In genomic region chr7:48251766-48252165, GRCh38 we compare ENCODE assay signal across 11 cellular contexts.
DNase-seq lines count a peak whose midpoint lies in the region; ATAC-seq and TF ChIP-seq lines count a peak whose summit lies in the region.
"Had no signal": no experiment of that assay in that cellular context is flagged by ENCODE, and none has a peak within 500 bp of the region (broad histone marks: within the 10 kb centered on the region; RNA-seq: fewer than 3 reads in every experiment).

No MANE protein-coding gene starts in this region.

- no peak overlapping the region for H2AFZ ChIP-seq in PC-9

- H3K79me2 ChIP-seq in PC-9 (ENCODE audit: low read depth) = no peaks in the 10 kb centered on the region

- no peaks in the 10 kb centered on the region for H4K20me1 ChIP-seq in PC-9 (ENCODE audit: insufficient read depth)

- no peaks in the 10 kb centered on the region; the same call in 1 of the 2 replicates for H3K27me3 ChIP-seq in GM06990 (replicated peaks; ENCODE audit: control insufficient read depth, insufficient read depth, low read length)
- H3K27me3 ChIP-seq in PC-9 (ENCODE audit: insufficient read depth, low read depth) = peaks cover 9% of the 10 kb centered on the region; the same call in 1 of the 2 replicates
- H3K27me3 ChIP-seq: thyroid gland had no signal

- H3K4me2 ChIP-seq in PC-9 = no peak overlapping the region

- BruUV-seq in PC-9 (replicated peaks; lab: Mats Ljungman, UMichigan) = no TSS peak

- DNase-seq in GM06990 (ENCODE audit: extremely low read depth, insufficient read length) (peak; percentile 40), LHCN-M2 (ENCODE audit: low read depth) (peak; percentile 22), HuH-7 (ENCODE audit: low spot score) (no peak), NCI-H2227 (lab: John Stamatoyannopoulos, UW; ENCODE audit: unreplicated experiment) (no peak), PC-9 (no peak), NCI-H69 (lab: John Stamatoyannopoulos, UW) (no peak)
- DNase-seq: NCI-H1694, T1000, thyroid gland had no signal

- no peak overlapping the region for H3K4me3 ChIP-seq in GM06990 (replicated peaks; ENCODE audit: low read depth, low read length)
- H3K4me3 ChIP-seq in PC-9 = no peak overlapping the region
- H3K4me3 ChIP-seq: thyroid gland had no signal

- intact Hi-C loops in PC-9 (cut with micrococcal nuclease; ENCODE audit: unreplicated experiment) = no loop called here

- no peaks in the 10 kb centered on the region for H3K4me1 ChIP-seq in PC-9 (replicated peaks; ENCODE audit: insufficient read depth)

- TF ChIP-seq CTCF in GM06990 (IDR thresholded peaks at IDR 0.05; ENCODE audit: insufficient read depth, low read length, poor library complexity, severe bottlenecking) = no peak
- no peak for TF ChIP-seq CTCF in PC-9 (conservative IDR thresholded peaks at IDR 0.05)

- CTCF ChIA-PET in PC-9 (lab: Charles Lee) = no interaction called here

- peak; percentile 89 for ATAC-seq in GM19043 (IDR thresholded peaks at IDR 0.05; ENCODE audit: low read depth, unreplicated experiment)
- ATAC-seq in HG02852 (IDR thresholded peaks at IDR 0.05; ENCODE audit: unreplicated experiment) = peak; percentile 93

- no peaks in the 10 kb centered on the region for H3F3A ChIP-seq in PC-9 (ENCODE audit: insufficient read depth, low read depth)

- H3K9me2 ChIP-seq in PC-9 (ENCODE audit: insufficient read depth) = no peaks in the 10 kb centered on the region

- POLR2A ChIA-PET in PC-9 (lab: Charles Lee; ENCODE audit: unreplicated experiment) = no interaction called here

- H3K36me3 ChIP-seq in GM06990 (ENCODE audit: control insufficient read depth, insufficient read depth, low read length) (no peaks in the 10 kb centered on the region), PC-9 (ENCODE audit: low read depth) (no peaks in the 10 kb centered on the region)
- H3K36me3 ChIP-seq: thyroid gland had no signal

- no peaks in the 10 kb centered on the region for H3K9me3 ChIP-seq in PC-9 (ENCODE audit: insufficient read depth, low read depth)
- H3K9me3 ChIP-seq: thyroid gland had no signal

- no peak overlapping the region for H3K27ac ChIP-seq in PC-9
- H3K27ac ChIP-seq: thyroid gland had no signal

Comparison
In these comparisons a context has a peak if more than half of its experiments do, and no peak if none do; other contexts are left out.
1. DNase-seq: peak in GM06990 (single experiment) and LHCN-M2 (single experiment); none in HuH-7 (single experiment), NCI-H2227 (single experiment), PC-9 (0 of 2) and NCI-H69 (single experiment).